Comparison of ENCODE assay signal across 10 cellular contexts in the genomic region with DNA sequence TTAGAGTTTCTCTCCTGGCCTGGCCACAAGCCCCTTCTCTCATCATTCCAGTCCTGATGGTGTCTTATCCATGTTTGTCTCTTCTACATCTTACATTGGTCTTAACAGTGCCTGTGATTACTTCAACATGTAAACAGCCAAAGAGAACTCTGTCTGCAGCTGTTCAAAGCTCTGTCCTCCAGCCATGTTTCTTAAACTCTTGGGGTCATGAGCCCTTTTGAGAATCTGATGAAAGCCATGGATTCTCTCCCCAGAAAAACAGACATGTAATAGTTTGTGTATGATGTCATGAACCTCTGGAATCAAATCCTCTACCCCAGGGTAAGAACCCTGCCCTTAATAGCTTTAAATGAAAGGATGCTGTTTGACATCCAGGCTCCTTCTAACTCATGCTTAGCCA. TPM values are rescaled to one million over a fixed set of nuclear protein-coding genes. Genes with fewer than 3 reads are reported as not detected.
"Had no signal": no experiment of that assay in that cellular context is flagged by ENCODE, and none has a peak within 500 bp of the region (broad histone marks: within the 10 kb centered on the region; RNA-seq: fewer than 3 reads in every experiment).

No MANE protein-coding gene starts in this region.

- H3K27ac ChIP-seq: breast epithelium, dorsolateral prefrontal cortex, suprapubic skin had no signal

- DNase-seq: activated effector memory CD4-positive, alpha-beta T cell treated with anti-CD3 and anti-CD28 coated beads, Interleukin-2, amount 50 U/mL, for 16 hours; activated T-cell treated with anti-CD3 and anti-CD28 coated beads, Interleukin-2, amount 50 U/mL, for 24 hours; dorsolateral prefrontal cortex; gastrocnemius medialis; naive thymus-derived CD8-positive, alpha-beta T cell; stimulated activated CD4-positive, alpha-beta T cell treated with anti-CD3 and anti-CD28 coated beads, Interleukin-12 subunit alpha, Interleukin-12 subunit beta, amount 100 ng/mL, for 4 hours; stimulated activated naive CD4-positive, alpha-beta T cell; T-helper 2 cell had no signal

- H3K4me3 ChIP-seq: breast epithelium, dorsolateral prefrontal cortex, gastrocnemius medialis, suprapubic skin had no signal

- H3K36me3 ChIP-seq: breast epithelium, gastrocnemius medialis, suprapubic skin had no signal

- H3K27me3 ChIP-seq: breast epithelium, dorsolateral prefrontal cortex, gastrocnemius medialis, suprapubic skin had no signal

- H3K9me3 ChIP-seq: breast epithelium, gastrocnemius medialis, suprapubic skin had no signal

- H3K4me1 ChIP-seq: breast epithelium had no signal

RNA-seq across cellular contexts. Expression of a gene that starts 30.1 kb away (rescaled TPM):
- total RNA-seq: naive thymus-derived CD8-positive, alpha-beta T cell had no signal
